ENCODE assay signal across 12 cellular contexts in the genomic region with DNA sequence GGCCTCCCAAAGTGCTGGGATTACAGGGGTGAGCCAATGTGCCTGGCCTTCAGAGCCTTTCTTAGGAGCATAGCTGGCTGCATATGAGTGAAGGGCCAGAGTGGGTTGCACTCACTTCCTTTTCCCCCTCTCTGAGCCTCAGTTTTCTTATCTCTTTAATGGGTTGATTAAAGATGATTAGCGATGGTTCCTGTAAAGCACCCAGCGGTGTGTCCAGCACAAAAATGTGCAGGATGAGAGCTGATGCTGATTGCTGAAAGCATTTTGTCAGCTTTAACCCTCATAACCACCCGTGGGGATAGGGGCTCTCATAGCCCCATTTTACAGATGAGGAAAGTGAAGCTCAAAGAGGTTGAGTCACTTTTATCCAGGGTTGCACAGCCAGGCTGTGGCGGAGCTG. TPM values are rescaled to one million over a fixed set of nuclear protein-coding genes. Genes with fewer than 3 reads are reported as not detected.
DNase-seq lines count a peak whose midpoint lies in the region; ATAC-seq and TF ChIP-seq lines count a peak whose summit lies in the region.
"Had no signal": no experiment of that assay in that cellular context is flagged by ENCODE, and none has a peak within 500 bp of the region (broad histone marks: within the 10 kb centered on the region; RNA-seq: fewer than 3 reads in every experiment).

No MANE protein-coding gene starts in this region.

- no peak overlapping the region for H3K27ac ChIP-seq in BLaER1
- no peak overlapping the region for H3K27ac ChIP-seq in OCI-LY7 (ENCODE audit: low read depth, low read length, poor library complexity, severe bottlenecking)
- no peak overlapping the region for H3K27ac ChIP-seq in osteoblast (ENCODE audit: low read depth, low read length)
- H3K27ac ChIP-seq: KMS-11 had no signal

- no peaks in the 10 kb centered on the region for H3K36me3 ChIP-seq in BLaER1
- H3K36me3 ChIP-seq in OCI-LY7 (ENCODE audit: insufficient read depth, low read length), result no peaks in the 10 kb centered on the region
- H3K36me3 ChIP-seq in osteoblast (ENCODE audit: insufficient read depth, low read length), result no peaks in the 10 kb centered on the region

- ATAC-seq in HG03354 (IDR thresholded peaks at IDR 0.05; ENCODE audit: poor library complexity, severe bottlenecking, unreplicated experiment), result no peak

- H3K4me3 Mint-ChIP-seq in progenitor cell of endocrine pancreas (ENCODE audit: low read depth), result no peak overlapping the region
- H3K4me3 Mint-ChIP-seq: CD4-positive, CD25-positive, alpha-beta regulatory T cell; GM23338 had no signal

- H3K79me2 ChIP-seq in OCI-LY7 (ENCODE audit: insufficient read depth, low read depth, low read length), result no peaks in the 10 kb centered on the region
- H3K79me2 ChIP-seq in osteoblast (ENCODE audit: insufficient read depth, low read length), result no peaks in the 10 kb centered on the region

- no peaks in the 10 kb centered on the region for H3K9me2 ChIP-seq in OCI-LY7 (ENCODE audit: insufficient read depth, low read length)

- no peak overlapping the region for H3K9ac ChIP-seq in BLaER1
- H3K9ac ChIP-seq: KMS-11 had no signal

- no peaks in the 10 kb centered on the region for H3K9me3 ChIP-seq in BLaER1
- no peaks in the 10 kb centered on the region for H3K9me3 ChIP-seq in OCI-LY7 (ENCODE audit: low read length)
- no peaks in the 10 kb centered on the region for H3K9me3 ChIP-seq in osteoblast (ENCODE audit: low read depth, low read length)
- H3K9me3 ChIP-seq: Caco-2 had no signal

- no peaks in the 10 kb centered on the region for H3K36me3 Mint-ChIP-seq in progenitor cell of endocrine pancreas (ENCODE audit: insufficient read depth)
- H3K36me3 Mint-ChIP-seq: CD4-positive, CD25-positive, alpha-beta regulatory T cell had no signal

- H2AFZ ChIP-seq in OCI-LY7 (ENCODE audit: low read length) (no peak overlapping the region), osteoblast (ENCODE audit: low read length) (no peak overlapping the region)
- H2AFZ ChIP-seq: GM23338 had no signal

- no peak overlapping the region for H3K4me3 ChIP-seq in BLaER1
- no peak overlapping the region for H3K4me3 ChIP-seq in OCI-LY7 (ENCODE audit: low read depth, low read length, poor library complexity, severe bottlenecking)
- no peak overlapping the region for H3K4me3 ChIP-seq in osteoblast (ENCODE audit: insufficient read depth, low read length)
- H3K4me3 ChIP-seq: GM23338 had no signal

- DNase-seq in OCI-LY7 (ENCODE audit: low spot score) (no peak), osteoblast (ENCODE audit: insufficient read length, low spot score, missing footprints) (peak; percentile 54), progenitor cell of endocrine pancreas (ENCODE audit: low spot score, unreplicated experiment) (no peak)
- DNase-seq: AML-193; Caco-2; CD4-positive, CD25-positive, alpha-beta regulatory T cell; HCEC 1CT had no signal

- peaks cover 28% of the 10 kb centered on the region for H3K27me3 Mint-ChIP-seq in progenitor cell of endocrine pancreas

- POLR2A ChIA-PET in OCI-LY7 (lab: Charles Lee), result no interaction called here

- H4K20me1 ChIP-seq in BLaER1 (no peaks in the 10 kb centered on the region), OCI-LY7 (ENCODE audit: insufficient read depth, low read length) (no peaks in the 10 kb centered on the region), osteoblast (ENCODE audit: insufficient read depth, low read length) (no peaks in the 10 kb centered on the region)

- H3K4me1 ChIP-seq in BLaER1 (peaks cover 46% of the 10 kb centered on the region), OCI-LY7 (ENCODE audit: insufficient read depth, low read length, poor library complexity, severe bottlenecking) (peaks cover 7% of the 10 kb centered on the region), osteoblast (ENCODE audit: insufficient read depth, low read length) (peaks cover 10% of the 10 kb centered on the region)
- H3K4me1 ChIP-seq: Caco-2 had no signal

- H3K9me3 Mint-ChIP-seq in progenitor cell of endocrine pancreas (ENCODE audit: low read depth), result no peaks in the 10 kb centered on the region
- H3K9me3 Mint-ChIP-seq: GM23338 had no signal

- intact Hi-C loops in OCI-LY7 (cut with micrococcal nuclease; ENCODE audit: unreplicated experiment), result no loop called here

- H3K4me2 ChIP-seq in BLaER1 (peak overlapping the region; percentile 81), OCI-LY7 (ENCODE audit: low read length) (peak overlapping the region; percentile 30; the same call in 1 of the 2 replicates), osteoblast (ENCODE audit: insufficient read depth, low read length) (no peak overlapping the region)
- H3K4me2 ChIP-seq: GM23338, KMS-11 had no signal

- no peak for TF ChIP-seq CTCF in OCI-LY7 (conservative IDR thresholded peaks at IDR 0.05; ENCODE audit: low read length)
- no peak for TF ChIP-seq CTCF in osteoblast (IDR thresholded peaks at IDR 0.05; ENCODE audit: extremely low read depth, low read depth, low read length)
- no peak for TF ChIP-seq CTCF in progenitor cell of endocrine pancreas (IDR thresholded peaks at IDR 0.05; ENCODE audit: unreplicated experiment)

- no peaks in the 10 kb centered on the region for H3K27me3 ChIP-seq in BLaER1
- peaks cover 5% of the 10 kb centered on the region for H3K27me3 ChIP-seq in osteoblast (ENCODE audit: insufficient read depth, low read length)

- H3K27ac Mint-ChIP-seq in progenitor cell of endocrine pancreas, result no peak overlapping the region
- H3K27ac Mint-ChIP-seq: GM23338 had no signal

- no TSS peak for BruUV-seq in OCI-LY7 (replicated peaks; lab: Mats Ljungman, UMichigan)

- CTCF ChIA-PET in OCI-LY7 (lab: Charles Lee; ENCODE audit: unreplicated experiment), result no interaction called here

- no peaks in the 10 kb centered on the region for H3K4me1 Mint-ChIP-seq in progenitor cell of endocrine pancreas (ENCODE audit: low read depth)

RNA-seq across cellular contexts. Expression of gene CACNA1I, which starts 5.5 kb away (rescaled TPM):
- 0.03 TPM in 2 replicates for total RNA-seq in OCI-LY7 (2014; rRNA removed; shearing (Covaris generic))
- total RNA-seq in OCI-LY7 (2022) (0.17 TPM in 1 of 2 replicates, not detected in the other), osteoblast (under 0.01 TPM in 2 replicates), progenitor cell of endocrine pancreas (0.24 and 0.41 TPM in 2 replicates)
- total RNA-seq: Caco-2, LHCN-M2 had no signal

RNA-seq across cellular contexts. Expression of gene RPS19BP1, which starts 43.5 kb away (rescaled TPM):
- total RNA-seq in OCI-LY7 (2014; rRNA removed; shearing (Covaris generic)), result 148 and 185 TPM in 2 replicates
- 78.6 and 88.1 TPM in 2 replicates for total RNA-seq in OCI-LY7 (2022)
- total RNA-seq in osteoblast, result 25.9 and 34.7 TPM in 2 replicates
- total RNA-seq in progenitor cell of endocrine pancreas, result 45.2 and 48.2 TPM in 2 replicates

RNA-seq across cellular contexts. Expression of gene ATF4, which starts 55.7 kb away (rescaled TPM):
- total RNA-seq in OCI-LY7 (2014; rRNA removed; shearing (Covaris generic)), result 716 and 720 TPM in 2 replicates
- total RNA-seq in OCI-LY7 (2022) (732 and 779 TPM in 2 replicates), osteoblast (494 and 590 TPM in 2 replicates), progenitor cell of endocrine pancreas (332 and 356 TPM in 2 replicates)
